Comparison of ENCODE assay signal across 1 cellular context in the genomic region with DNA sequence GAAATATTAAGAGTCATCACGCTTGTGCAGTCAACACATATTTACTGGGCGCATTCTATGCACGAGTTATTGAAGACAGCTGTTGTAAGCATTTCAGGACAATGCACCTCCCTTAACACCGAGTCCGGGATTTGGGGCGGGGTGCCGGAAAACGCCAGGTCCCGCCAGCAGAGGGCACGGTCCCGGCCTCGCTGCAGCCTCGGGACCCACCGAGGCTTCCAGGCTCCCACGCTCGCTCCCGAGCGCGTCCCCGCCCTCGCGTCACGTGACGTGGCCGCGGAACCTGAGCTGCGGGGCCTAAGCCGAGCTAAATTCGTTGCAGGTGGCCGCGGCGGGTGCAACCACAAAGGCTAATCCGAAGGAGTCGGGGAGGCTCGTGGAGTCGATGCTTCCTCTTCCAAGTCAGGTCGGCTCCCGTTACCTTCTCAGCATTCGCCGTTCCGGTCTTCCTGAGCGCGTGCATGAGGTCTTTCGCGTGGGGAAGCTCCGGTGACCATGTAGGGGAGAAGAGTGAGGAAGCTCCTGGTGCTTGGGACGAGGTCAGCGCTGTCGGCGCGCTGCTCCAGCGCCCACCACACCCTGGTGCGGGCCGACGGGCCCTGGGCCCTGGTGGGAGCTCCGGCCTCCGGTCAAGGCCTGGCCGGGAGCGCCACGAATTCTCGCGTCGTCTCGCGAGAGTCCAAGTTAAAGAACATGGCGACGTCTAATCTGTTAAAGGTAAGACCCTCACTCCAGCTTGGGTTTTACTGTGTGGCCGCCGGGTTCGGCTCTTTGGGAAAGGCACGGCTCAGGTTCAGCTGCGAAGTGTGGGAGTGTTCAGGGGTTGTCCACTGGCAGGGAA.
TF ChIP-seq lines count a peak whose summit lies in the region.

Gene CUL5 (plus strand): TSS at position 243 of the 841 bp plus-strand sequence. CDS start 451 bp downstream, at position 694.

TF ChIP-seq in GM23338, 12 proteins besides CTCF, POLR2A, EP300 and RAD21 (continued from another document):
- TF ChIP-seq, protein P1, sequence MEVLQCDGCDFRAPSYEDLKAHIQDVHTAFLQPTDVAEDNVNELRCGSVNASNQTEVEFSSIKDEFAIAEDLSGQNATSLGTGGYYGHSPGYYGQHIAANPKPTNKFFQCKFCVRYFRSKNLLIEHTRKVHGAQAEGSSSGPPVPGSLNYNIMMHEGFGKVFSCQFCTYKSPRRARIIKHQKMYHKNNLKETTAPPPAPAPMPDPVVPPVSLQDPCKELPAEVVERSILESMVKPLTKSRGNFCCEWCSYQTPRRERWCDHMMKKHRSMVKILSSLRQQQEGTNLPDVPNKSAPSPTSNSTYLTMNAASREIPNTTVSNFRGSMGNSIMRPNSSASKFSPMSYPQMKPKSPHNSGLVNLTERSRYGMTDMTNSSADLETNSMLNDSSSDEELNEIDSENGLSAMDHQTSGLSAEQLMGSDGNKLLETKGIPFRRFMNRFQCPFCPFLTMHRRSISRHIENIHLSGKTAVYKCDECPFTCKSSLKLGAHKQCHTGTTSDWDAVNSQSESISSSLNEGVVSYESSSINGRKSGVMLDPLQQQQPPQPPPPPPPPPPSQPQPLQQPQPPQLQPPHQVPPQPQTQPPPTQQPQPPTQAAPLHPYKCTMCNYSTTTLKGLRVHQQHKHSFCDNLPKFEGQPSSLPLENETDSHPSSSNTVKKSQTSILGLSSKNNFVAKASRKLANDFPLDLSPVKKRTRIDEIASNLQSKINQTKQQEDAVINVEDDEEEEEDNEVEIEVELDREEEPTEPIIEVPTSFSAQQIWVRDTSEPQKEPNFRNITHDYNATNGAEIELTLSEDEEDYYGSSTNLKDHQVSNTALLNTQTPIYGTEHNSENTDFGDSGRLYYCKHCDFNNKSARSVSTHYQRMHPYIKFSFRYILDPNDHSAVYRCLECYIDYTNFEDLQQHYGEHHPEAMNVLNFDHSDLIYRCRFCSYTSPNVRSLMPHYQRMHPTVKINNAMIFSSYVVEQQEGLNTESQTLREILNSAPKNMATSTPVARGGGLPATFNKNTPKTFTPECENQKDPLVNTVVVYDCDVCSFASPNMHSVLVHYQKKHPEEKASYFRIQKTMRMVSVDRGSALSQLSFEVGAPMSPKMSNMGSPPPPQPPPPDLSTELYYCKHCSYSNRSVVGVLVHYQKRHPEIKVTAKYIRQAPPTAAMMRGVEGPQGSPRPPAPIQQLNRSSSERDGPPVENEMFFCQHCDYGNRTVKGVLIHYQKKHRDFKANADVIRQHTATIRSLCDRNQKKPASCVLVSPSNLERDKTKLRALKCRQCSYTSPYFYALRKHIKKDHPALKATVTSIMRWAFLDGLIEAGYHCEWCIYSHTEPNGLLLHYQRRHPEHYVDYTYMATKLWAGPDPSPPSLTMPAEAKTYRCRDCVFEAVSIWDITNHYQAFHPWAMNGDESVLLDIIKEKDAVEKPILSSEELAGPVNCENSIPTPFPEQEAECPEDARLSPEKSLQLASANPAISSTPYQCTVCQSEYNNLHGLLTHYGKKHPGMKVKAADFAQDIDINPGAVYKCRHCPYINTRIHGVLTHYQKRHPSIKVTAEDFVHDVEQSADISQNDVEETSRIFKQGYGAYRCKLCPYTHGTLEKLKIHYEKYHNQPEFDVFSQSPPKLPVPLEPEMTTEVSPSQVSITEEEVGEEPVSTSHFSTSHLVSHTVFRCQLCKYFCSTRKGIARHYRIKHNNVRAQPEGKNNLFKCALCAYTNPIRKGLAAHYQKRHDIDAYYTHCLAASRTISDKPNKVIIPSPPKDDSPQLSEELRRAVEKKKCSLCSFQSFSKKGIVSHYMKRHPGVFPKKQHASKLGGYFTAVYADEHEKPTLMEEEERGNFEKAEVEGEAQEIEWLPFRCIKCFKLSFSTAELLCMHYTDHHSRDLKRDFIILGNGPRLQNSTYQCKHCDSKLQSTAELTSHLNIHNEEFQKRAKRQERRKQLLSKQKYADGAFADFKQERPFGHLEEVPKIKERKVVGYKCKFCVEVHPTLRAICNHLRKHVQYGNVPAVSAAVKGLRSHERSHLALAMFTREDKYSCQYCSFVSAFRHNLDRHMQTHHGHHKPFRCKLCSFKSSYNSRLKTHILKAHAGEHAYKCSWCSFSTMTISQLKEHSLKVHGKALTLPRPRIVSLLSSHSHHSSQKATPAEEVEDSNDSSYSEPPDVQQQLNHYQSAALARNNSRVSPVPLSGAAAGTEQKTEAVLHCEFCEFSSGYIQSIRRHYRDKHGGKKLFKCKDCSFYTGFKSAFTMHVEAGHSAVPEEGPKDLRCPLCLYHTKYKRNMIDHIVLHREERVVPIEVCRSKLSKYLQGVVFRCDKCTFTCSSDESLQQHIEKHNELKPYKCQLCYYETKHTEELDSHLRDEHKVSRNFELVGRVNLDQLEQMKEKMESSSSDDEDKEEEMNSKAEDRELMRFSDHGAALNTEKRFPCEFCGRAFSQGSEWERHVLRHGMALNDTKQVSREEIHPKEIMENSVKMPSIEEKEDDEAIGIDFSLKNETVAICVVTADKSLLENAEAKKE (CRISPR knock-in tag; IDR thresholded peaks at IDR 0.05), result no peak
- TF ChIP-seq CREB1 (CRISPR knock-in tag; IDR thresholded peaks at IDR 0.05; ENCODE audit: low read depth), result peak; percentile 71; the same call in 1 of the 2 replicates
- no peak for TF ChIP-seq STAT1 (IDR thresholded peaks at IDR 0.05; ENCODE audit: unreplicated experiment)
- no peak for TF ChIP-seq EZH2 (IDR thresholded peaks at IDR 0.05; ENCODE audit: low read depth, unreplicated experiment)
- peak; percentile 84 for TF ChIP-seq POLR2AphosphoS5 (IDR thresholded peaks at IDR 0.05; ENCODE audit: low read depth)
